In genomic region chr18:58937204-58937603, GRCh38 we compare ENCODE assay signal across 12 cellular contexts.
A peak's percentile ranks its signal among the peaks of the same experiment; 100 is the strongest.
DNase-seq lines count a peak whose midpoint lies in the region; FAIRE-seq and TF ChIP-seq lines count a peak whose summit lies in the region.
"Had no signal": no experiment of that assay in that cellular context is flagged by ENCODE, and none has a peak within 500 bp of the region (broad histone marks: within the 10 kb centered on the region; RNA-seq: fewer than 3 reads in every experiment).

No MANE protein-coding gene starts in this region.

- H3K36me3 ChIP-seq in ACC112 (ENCODE audit: insufficient read depth, low read length) (peaks cover 10% of the 10 kb centered on the region; the same call in 1 of the 2 replicates), astrocyte (ENCODE audit: insufficient read depth, low read length) (peaks cover 7% of the 10 kb centered on the region), keratinocyte (ENCODE audit: control insufficient read depth in 2 of 2, extremely low read depth in 1 of 2, insufficient read depth in 2 of 2, low read length in 2 of 2) (peaks cover 8 to 10% of the 10 kb centered on the region in 2 experiments), esophagus squamous epithelium (peaks cover 0 to 58% (median 0%) of the 10 kb centered on the region in 3 donors)

- H3K4me1 ChIP-seq in ACC112 (ENCODE audit: control insufficient read depth, insufficient read depth, low read length, unreplicated experiment) = peaks cover 23% of the 10 kb centered on the region
- H3K4me1 ChIP-seq in astrocyte (ENCODE audit: insufficient read depth, low read length) = peaks cover 13% of the 10 kb centered on the region
- H3K4me1 ChIP-seq in keratinocyte (ENCODE audit: control insufficient read depth, extremely low read depth, insufficient read depth, low read length) = peaks cover 12% of the 10 kb centered on the region
- H3K4me1 ChIP-seq in esophagus squamous epithelium = peaks cover 0 to 24% (median 0%) of the 10 kb centered on the region in 3 donors

- H3K9me3 ChIP-seq in astrocyte (ENCODE audit: insufficient read depth, low read depth, low read length) (no peaks in the 10 kb centered on the region), keratinocyte (ENCODE audit: control insufficient read depth, low read depth, low read length) (no peaks in the 10 kb centered on the region), esophagus squamous epithelium (no peaks in the 10 kb centered on the region)
- H3K9me3 ChIP-seq: upper lobe of left lung had no signal

- peaks cover 18% of the 10 kb centered on the region for H3K36me3 Mint-ChIP-seq in astrocyte (ENCODE audit: low read depth, unreplicated experiment)

- H3K27ac ChIP-seq in ACC112 (ENCODE audit: low read depth, low read length) (peak overlapping the region; percentile 42), astrocyte (ENCODE audit: low read depth, low read length) (peak overlapping the region; percentile 59), keratinocyte (ENCODE audit: control insufficient read depth, insufficient read depth, low read length) (peak overlapping the region; percentile 14), esophagus squamous epithelium (peak overlapping the region in 2 of 4 donors; percentile 35 to 50)

- 44 to 61% methylated on average over 3 of the region's 3 CpGs for WGBS in esophagus squamous epithelium, 2 donors

- H4K20me1 ChIP-seq in astrocyte (ENCODE audit: insufficient read depth, low read length) (peaks cover 13% of the 10 kb centered on the region), keratinocyte (ENCODE audit: control insufficient read depth, extremely low read depth, insufficient read depth, low read length) (no peaks in the 10 kb centered on the region)

- H3K79me2 ChIP-seq in ACC112 (ENCODE audit: control insufficient read depth, insufficient read depth, low read length, unreplicated experiment) (peaks cover 5% of the 10 kb centered on the region), astrocyte (ENCODE audit: insufficient read depth, low read length) (peaks cover 32% of the 10 kb centered on the region), keratinocyte (ENCODE audit: control insufficient read depth, insufficient read depth, low read length) (no peaks in the 10 kb centered on the region)

- dilution Hi-C loops in keratinocyte (cut with MboI; ENCODE audit: extremely low pct_ligation_motif_present, low sequenced_read_pairs) = no loop called here

- no peaks in the 10 kb centered on the region for H3K9me1 ChIP-seq in keratinocyte (ENCODE audit: control insufficient read depth, extremely low read depth, insufficient read depth, low read length)

- no peak for TF ChIP-seq POLR2A in esophagus squamous epithelium (IDR thresholded peaks at IDR 0.05)

- H3K4me1 Mint-ChIP-seq in astrocyte (ENCODE audit: low read depth, unreplicated experiment) = peaks cover 20% of the 10 kb centered on the region

- peak overlapping the region; percentile 11 for H3K4me3 ChIP-seq in ACC112 (ENCODE audit: low read depth, low read length)
- peak overlapping the region; percentile 15 for H3K4me3 ChIP-seq in astrocyte (ENCODE audit: insufficient read depth, low read depth, low read length)
- no peak overlapping the region for H3K4me3 ChIP-seq in keratinocyte (ENCODE audit: control insufficient read depth in 2 of 3, extremely low read depth in 1 of 3, insufficient read depth in 2 of 3, low read depth in 1 of 3, low read length in 3 of 3)
- H3K4me3 ChIP-seq in esophagus squamous epithelium = no peak overlapping the region
- H3K4me3 ChIP-seq: lung, upper lobe of left lung had no signal

- intact Hi-C loops in esophagus squamous epithelium (cut with DNase I) = no loop called here

- TF ChIP-seq CTCF in astrocyte (IDR thresholded peaks at IDR 0.05; ENCODE audit: insufficient read depth, low read depth, low read length) = no peak
- TF ChIP-seq CTCF in keratinocyte (optimal IDR thresholded peaks at IDR 0.05 in 1 of 3, IDR thresholded peaks at IDR 0.05 in 1 of 3, conservative IDR thresholded peaks at IDR 0.05 in 1 of 3; ENCODE audit: extremely low read depth in 1 of 3, insufficient read depth in 2 of 3, low read length in 3 of 3) = no peak
- no peak for TF ChIP-seq CTCF in esophagus squamous epithelium (IDR thresholded peaks at IDR 0.05)

- H3K27ac Mint-ChIP-seq in astrocyte (ENCODE audit: unreplicated experiment) = peak overlapping the region; percentile 84
- H3K27ac Mint-ChIP-seq: CD4-positive, alpha-beta T cell had no signal

- DNase-seq in Kasumi-1 (lab: John Stamatoyannopoulos, UW) (peak; percentile 68 to 72), astrocyte (ENCODE audit: low read depth) (peak; percentile 59), keratinocyte (ENCODE audit: low read depth, low spot score) (no peak), mucosa of gallbladder (ENCODE audit: low spot score) (no peak), esophagus squamous epithelium (lab: John Stamatoyannopoulos, UW) (no peak), HUDEP-2 (lab: John Stamatoyannopoulos, UW; ENCODE audit: unreplicated experiment in 76 of 76) (no peak)
- DNase-seq in activated naive CD4-positive, alpha-beta T cell (lab: John Stamatoyannopoulos, UW) = no peak
- DNase-seq: CD4-positive, alpha-beta T cell; NCI-H774; upper lobe of left lung had no signal

- no peaks in the 10 kb centered on the region for H3K27me3 ChIP-seq in ACC112 (ENCODE audit: insufficient read depth, low read length)
- no peaks in the 10 kb centered on the region for H3K27me3 ChIP-seq in astrocyte (ENCODE audit: insufficient read depth, low read length)
- no peaks in the 10 kb centered on the region for H3K27me3 ChIP-seq in keratinocyte (ENCODE audit: control insufficient read depth, extremely low read depth, insufficient read depth, low read length)
- no peaks in the 10 kb centered on the region for H3K27me3 ChIP-seq in esophagus squamous epithelium
- H3K27me3 ChIP-seq: upper lobe of left lung had no signal

- H3K27me3 Mint-ChIP-seq in astrocyte (ENCODE audit: low read depth, unreplicated experiment) = no peaks in the 10 kb centered on the region

- FAIRE-seq in astrocyte (lab: Jason Lieb, UNC) (peak; percentile 50), keratinocyte (lab: Jason Lieb, UNC) (peak; percentile 9)

- H3K9ac ChIP-seq in astrocyte (ENCODE audit: low read length) = peak overlapping the region; percentile 30
- no peak overlapping the region for H3K9ac ChIP-seq in keratinocyte (ENCODE audit: control insufficient read depth, extremely low read depth, insufficient read depth, low read length)

- H3K4me2 ChIP-seq in astrocyte (ENCODE audit: low read length) (peak overlapping the region; percentile 77), keratinocyte (ENCODE audit: control insufficient read depth, extremely low read depth, insufficient read depth, low read depth, low read length) (peak overlapping the region; percentile 31)

- peak overlapping the region; percentile 48 for H3K4me3 Mint-ChIP-seq in astrocyte (ENCODE audit: unreplicated experiment)
- H3K4me3 Mint-ChIP-seq: CD4-positive, alpha-beta T cell had no signal

- no peaks in the 10 kb centered on the region for H3K9me3 Mint-ChIP-seq in astrocyte (ENCODE audit: unreplicated experiment)
- H3K9me3 Mint-ChIP-seq: CD4-positive, alpha-beta T cell had no signal

- peak overlapping the region; percentile 2 for H2AFZ ChIP-seq in ACC112 (ENCODE audit: low read length, unreplicated experiment)
- H2AFZ ChIP-seq in astrocyte (ENCODE audit: low read depth, low read length) = no peak overlapping the region
- peak overlapping the region; percentile 60 for H2AFZ ChIP-seq in keratinocyte (ENCODE audit: control insufficient read depth, low read length)

Comparison
In these comparisons a context has a peak if more than half of its experiments do, and no peak if none do; other contexts are left out.
1. H3K4me3 ChIP-seq: peak in ACC112 (single experiment) and astrocyte (single experiment); none in keratinocyte (0 of 3) and esophagus squamous epithelium (0 of 4).
2. DNase-seq: peak in Kasumi-1 (2 of 2) and astrocyte (single experiment); none in keratinocyte (single experiment), activated naive CD4-positive, alpha-beta T cell (0 of 4), mucosa of gallbladder (single experiment), esophagus squamous epithelium (single experiment) and HUDEP-2 (0 of 76).